8 cellular contexts compared by ENCODE assay signal in genomic region chrX:154397888-154398667, GRCh38. TPM values are rescaled to one million over a fixed set of nuclear protein-coding genes. Genes with fewer than 3 reads are reported as not detected.
DNase-seq lines count a peak whose midpoint lies in the region; ATAC-seq and TF ChIP-seq lines count a peak whose summit lies in the region.

RPL10 (plus strand) TSS chrX:154398377; CDS start chrX:154398520, 143 bp downstream.

- H3K27me3 Mint-ChIP-seq in osteocyte (ENCODE audit: unreplicated experiment), result no peaks in the 10 kb centered on the region

- peak within 1 kb of the TSS; percentile 98 for H3K27ac ChIP-seq in thoracic aorta

- peaks cover 13% of the 10 kb centered on the region for H3K36me3 Mint-ChIP-seq in osteocyte (ENCODE audit: unreplicated experiment)

- peaks cover 18% of the 10 kb centered on the region for H3K36me3 ChIP-seq in thoracic aorta

- no peaks in the 10 kb centered on the region for H3K9me3 ChIP-seq in thoracic aorta

- TF ChIP-seq CTCF in GM12875 (IDR thresholded peaks at IDR 0.05; ENCODE audit: borderline replicate concordance, insufficient read depth, low read depth, low read length), result no peak
- TF ChIP-seq CTCF in osteocyte (IDR thresholded peaks at IDR 0.05), result no peak
- TF ChIP-seq CTCF in thoracic aorta (IDR thresholded peaks at IDR 0.05), result no peak

- no peaks in the 10 kb centered on the region for H3K9me3 Mint-ChIP-seq in osteocyte (ENCODE audit: unreplicated experiment)

- H3K4me1 Mint-ChIP-seq in osteocyte (ENCODE audit: unreplicated experiment), result peaks cover 15% of the 10 kb centered on the region

- H3K4me3 ChIP-seq in GM12875 (ENCODE audit: low read depth, low read length), result peak within 1 kb of the TSS; percentile 85
- H3K4me3 ChIP-seq in thoracic aorta, result peak within 1 kb of the TSS; percentile 91

- H3K27ac Mint-ChIP-seq in osteocyte (ENCODE audit: unreplicated experiment), result peak within 1 kb of the TSS; percentile 99

- ATAC-seq in HG02798 (IDR thresholded peaks at IDR 0.05; ENCODE audit: poor library complexity, unreplicated experiment) (peak; percentile 81), thoracic aorta (ENCODE audit: insufficient number of reproducible peaks, low FRiP score, low read depth) (peak; percentile 87)

- intact Hi-C loops in head of caudate nucleus (cut with DNase I), result no loop called here

- no peaks in the 10 kb centered on the region for H3K27me3 ChIP-seq in thoracic aorta (replicated peaks; ENCODE audit: insufficient read depth)

- DNase-seq in NCI-H1436 (lab: John Stamatoyannopoulos, UW) (peak; percentile 98), SW480 (ENCODE audit: low spot score) (peak; percentile 96), head of caudate nucleus (peak; percentile 86 to 97 (median 93)), osteocyte (ENCODE audit: extremely low spot score, unreplicated experiment) (peak; percentile 98), thoracic aorta (ENCODE audit: low spot score) (peak; percentile 62)
- peak; percentile 67 for DNase-seq in activated naive CD8-positive, alpha-beta T cell treated with anti-CD3 and anti-CD28 coated beads, Interleukin-2, amount 50 U/mL, for 16 hours (ENCODE audit: low read depth, low spot score)

- H3K4me3 Mint-ChIP-seq in osteocyte (ENCODE audit: unreplicated experiment), result peak within 1 kb of the TSS; percentile 97

- peaks cover 6 to 20% of the 10 kb centered on the region in 2 donors for H3K4me1 ChIP-seq in thoracic aorta (ENCODE audit: control insufficient read depth in 1 of 2, low read depth in 2 of 2)

RNA-seq across cellular contexts. Expression of gene RPL10, which starts in this region (rescaled TPM):
- total RNA-seq in osteocyte (2,857 and 2,892 TPM in 2 replicates), thoracic aorta (1,000 to 10,000 TPM; 2,221 to 4,479 TPM)

Comparison
In these comparisons a context has a peak if more than half of its experiments do, and no peak if none do; other contexts are left out.
1. Peak in every context shown above with its lines: DNase-seq, ATAC-seq, H3K4me3 ChIP-seq and H3K27ac ChIP-seq.